Comparison of ENCODE assay signal across 32 cellular contexts in genomic region chr21:44751799-44752636, GRCh38. TPM values are rescaled to one million over a fixed set of nuclear protein-coding genes. Genes with fewer than 3 reads are reported as not detected.
A peak's percentile ranks its signal among the peaks of the same experiment; 100 is the strongest.
DNase-seq lines count a peak whose midpoint lies in the region; ATAC-seq and TF ChIP-seq lines count a peak whose summit lies in the region.
"Had no signal": no experiment of that assay in that cellular context is flagged by ENCODE, and none has a peak within 500 bp of the region (broad histone marks: within the 10 kb centered on the region; RNA-seq: fewer than 3 reads in every experiment).

No MANE protein-coding gene starts in this region.

- no peak overlapping the region for H2AK5ac ChIP-seq in mesendoderm (ENCODE audit: low read length)

- peaks cover 9% of the 10 kb centered on the region for H3K27me3 Mint-ChIP-seq in MCF 10A (ENCODE audit: insufficient read depth, unreplicated experiment)
- H3K27me3 Mint-ChIP-seq: activated CD4-positive, alpha-beta T cell treated with anti-CD3 and anti-CD28 coated beads, Interleukin-2, amount 10 ng/mL, durations not matched to agents 24 days and 14 days had no signal

- H2BK120ac ChIP-seq in mesendoderm (ENCODE audit: low read depth, low read length) = no peak overlapping the region

- H3K79me2 ChIP-seq in mammary epithelial cell (ENCODE audit: insufficient read depth, low read length) (no peaks in the 10 kb centered on the region), mesendoderm (ENCODE audit: control insufficient read depth, insufficient read depth, low read length) (no peaks in the 10 kb centered on the region)

- TF ChIP-seq CTCF in mammary epithelial cell (conservative IDR thresholded peaks at IDR 0.05 in 1 of 2, IDR thresholded peaks at IDR 0.05 in 1 of 2; ENCODE audit: extremely low read depth in 1 of 2, insufficient read depth in 1 of 2, low read depth in 1 of 2, low read length in 2 of 2) (no peak), MCF 10A (IDR thresholded peaks at IDR 0.05; ENCODE audit: unreplicated experiment) (no peak), RWPE2 (IDR thresholded peaks at IDR 0.05; ENCODE audit: poor library complexity, severe bottlenecking) (no peak)

- H3K9me3 Mint-ChIP-seq in MCF 10A (ENCODE audit: unreplicated experiment) = no peaks in the 10 kb centered on the region
- H3K9me3 Mint-ChIP-seq: activated CD4-positive, alpha-beta T cell treated with anti-CD3 and anti-CD28 coated beads, Interleukin-2, amount 10 ng/mL, durations not matched to agents 24 days and 14 days; CD8-positive, alpha-beta memory T cell; effector memory CD8-positive, alpha-beta T cell had no signal

- H4K8ac ChIP-seq in mesendoderm (ENCODE audit: low read depth, low read length) = no peak overlapping the region

- in situ Hi-C loops in mammary epithelial cell (cut with MboI; ENCODE audit: low sequenced_read_pairs in 2 of 2) = no loop called here

- CTCF ChIA-PET in mammary epithelial cell (lab: Charles Lee; ENCODE audit: low non-redundant PET) = interaction anchor here (0.6 kb wide), 1 partner anchor 10 kb away, joined by 5 read pairs; no protein-coding TSS in a partner anchor
- CTCF ChIA-PET in MCF 10A (lab: Yijun Ruan, JAX) = interaction anchor here (0.6 to 1.3 kb wide), 3 partner anchors 41 to 326 kb away, joined by 3 read pairs; no protein-coding TSS in a partner anchor

- H3K4me1 ChIP-seq in mammary epithelial cell (ENCODE audit: insufficient read depth, low read length) (peaks cover 17% of the 10 kb centered on the region), RWPE2 (ENCODE audit: insufficient read depth, poor library complexity, severe bottlenecking) (peaks cover 14% of the 10 kb centered on the region), mesendoderm (ENCODE audit: control insufficient read depth, low read depth, low read length) (peaks cover 4% of the 10 kb centered on the region)
- H3K4me1 ChIP-seq: A549, HAP-1, Peyer's patch, upper lobe of left lung had no signal

- no peak overlapping the region for H3K23ac ChIP-seq in mesendoderm (ENCODE audit: low read length)

- DNase-seq in mammary epithelial cell = no peak
- DNase-seq in MCF 10A (ENCODE audit: unreplicated experiment) = no peak
- DNase-seq in RWPE2 (ENCODE audit: low spot score) = peak; percentile 52
- DNase-seq in mesendoderm = no peak
- no peak for DNase-seq in GDM1 (lab: John Stamatoyannopoulos, UW)
- no peak for DNase-seq in hypothalamus (lab: John Stamatoyannopoulos, UW)
- DNase-seq: activated CD4-positive, alpha-beta T cell treated with anti-CD3 and anti-CD28 coated beads, Interleukin-2, amount 10 ng/mL, durations not matched to agents 24 days and 14 days; activated CD8-positive, alpha-beta memory T cell treated with anti-CD3 and anti-CD28 coated beads for 24 hours; activated gamma-delta T cell; activated T-cell treated with anti-CD3 and anti-CD28 coated beads for 4 hours; AML-193; central memory CD4-positive, alpha-beta T cell; effector memory CD8-positive, alpha-beta T cell; EL; left ventricle myocardium inferior; NCI-H1436 treated with DMSO at 0.1 percent for 48 hours; occipital lobe; SJCRH30; T1000 had no signal

- H3K4me1 Mint-ChIP-seq in MCF 10A (ENCODE audit: insufficient read depth, unreplicated experiment) = peaks cover 10% of the 10 kb centered on the region
- H3K4me1 Mint-ChIP-seq: activated CD4-positive, alpha-beta T cell treated with anti-CD3 and anti-CD28 coated beads, Interleukin-2, amount 10 ng/mL, durations not matched to agents 24 days and 14 days; CD8-positive, alpha-beta memory T cell; stimulated activated effector memory CD8-positive, alpha-beta T cell treated with anti-CD3 and anti-CD28 coated beads, Interleukin-12 subunit alpha, Interleukin-12 subunit beta, amount 100 ng/mL, for 72 hours had no signal

- 85% methylated on average over 7 of the region's 34 CpGs for WGBS in mammary epithelial cell (ENCODE audit: low coverage, missing lambda C conversion rate)
- no CpG with 5 or more reads among the region's 34 CpGs for WGBS in mesendoderm (ENCODE audit: extremely low coverage, insufficient coverage, low lambda C conversion rate)

- H3K9ac ChIP-seq in mammary epithelial cell (ENCODE audit: insufficient read depth, low read length) (no peak overlapping the region), mesendoderm (ENCODE audit: low read length) (no peak overlapping the region)

- ATAC-seq in RWPE2 (ENCODE audit: low read depth) (no peak), GM21526 (IDR thresholded peaks at IDR 0.05; ENCODE audit: low FRiP score, unreplicated experiment) (no peak), GM21381 (IDR thresholded peaks at IDR 0.05; ENCODE audit: unreplicated experiment) (no peak)
- ATAC-seq: A549; effector memory CD8-positive, alpha-beta T cell; stimulated activated effector memory CD8-positive, alpha-beta T cell treated with anti-CD3 and anti-CD28 coated beads, Interleukin-12 subunit alpha, Interleukin-12 subunit beta, amount 100 ng/mL, for 72 hours had no signal

- H4K5ac ChIP-seq in mesendoderm (ENCODE audit: low read length) = no peak overlapping the region

- POLR2A ChIA-PET in MCF 10A (lab: Yijun Ruan, JAX) = no interaction called here

- peak overlapping the region; percentile 49 for H2AFZ ChIP-seq in mammary epithelial cell (ENCODE audit: low read depth, low read length)

- no peaks in the 10 kb centered on the region for H3K36me3 Mint-ChIP-seq in MCF 10A (ENCODE audit: insufficient read depth, unreplicated experiment)
- H3K36me3 Mint-ChIP-seq: CD8-positive, alpha-beta memory T cell; stimulated activated effector memory CD8-positive, alpha-beta T cell treated with anti-CD3 and anti-CD28 coated beads, Interleukin-12 subunit alpha, Interleukin-12 subunit beta, amount 100 ng/mL, for 72 hours had no signal

- no peak overlapping the region for H3K4me3 Mint-ChIP-seq in MCF 10A (ENCODE audit: unreplicated experiment)
- H3K4me3 Mint-ChIP-seq: activated CD4-positive, alpha-beta T cell treated with anti-CD3 and anti-CD28 coated beads, Interleukin-2, amount 10 ng/mL, durations not matched to agents 24 days and 14 days; CD8-positive, alpha-beta memory T cell; effector memory CD8-positive, alpha-beta T cell; mesothelial cell of epicardium; stimulated activated effector memory CD8-positive, alpha-beta T cell treated with anti-CD3 and anti-CD28 coated beads, Interleukin-12 subunit alpha, Interleukin-12 subunit beta, amount 100 ng/mL, for 72 hours had no signal

- intact Hi-C loops in mammary epithelial cell (cut with micrococcal nuclease) = no loop called here
- intact Hi-C loops in MCF 10A (cut with micrococcal nuclease) = no loop called here

- H3K4me3 ChIP-seq in mammary epithelial cell (replicated peaks in 1 of 3; ENCODE audit: insufficient read depth in 1 of 3, low read depth in 2 of 3, low read length in 3 of 3) (no peak overlapping the region), RWPE2 (ENCODE audit: severe bottlenecking) (no peak overlapping the region), mesendoderm (ENCODE audit: low read length) (no peak overlapping the region)
- H3K4me3 ChIP-seq: A549, HAP-1, left ventricle myocardium inferior, Peyer's patch, SJCRH30, upper lobe of left lung had no signal

- H3K4me2 ChIP-seq in mammary epithelial cell (ENCODE audit: insufficient read depth, low read depth, low read length) (no peak overlapping the region), mesendoderm (ENCODE audit: low read length) (no peak overlapping the region)
- H3K4me2 ChIP-seq: A549 had no signal

- dilution Hi-C loops in mammary epithelial cell (cut with HindIII; ENCODE audit: low sequenced_read_pairs) = no loop called here

- no peak overlapping the region for H2BK5ac ChIP-seq in mesendoderm (ENCODE audit: low read length)

- no TSS peak for BruUV-seq in mammary epithelial cell (replicated peaks; lab: Mats Ljungman, UMichigan)
- no TSS peak for BruUV-seq in MCF 10A (replicated peaks; lab: Mats Ljungman, UMichigan)

- peak overlapping the region; percentile 0 for H3K56ac ChIP-seq in mesendoderm (ENCODE audit: low read length)

- H3K27me3 ChIP-seq in mammary epithelial cell (ENCODE audit: insufficient read depth, low read length) = no peaks in the 10 kb centered on the region
- no peaks in the 10 kb centered on the region for H3K27me3 ChIP-seq in RWPE2 (ENCODE audit: insufficient read depth, poor library complexity, severe bottlenecking)
- H3K27me3 ChIP-seq in mesendoderm (ENCODE audit: insufficient read depth, low read length, poor library complexity) = no peaks in the 10 kb centered on the region
- H3K27me3 ChIP-seq: SJCRH30, upper lobe of left lung had no signal

- H3K27ac Mint-ChIP-seq in MCF 10A (ENCODE audit: low read depth, unreplicated experiment) = no peak overlapping the region
- H3K27ac Mint-ChIP-seq: activated CD4-positive, alpha-beta T cell treated with anti-CD3 and anti-CD28 coated beads, Interleukin-2, amount 10 ng/mL, durations not matched to agents 24 days and 14 days; effector memory CD8-positive, alpha-beta T cell; mesothelial cell of epicardium; stimulated activated effector memory CD8-positive, alpha-beta T cell treated with anti-CD3 and anti-CD28 coated beads, Interleukin-12 subunit alpha, Interleukin-12 subunit beta, amount 100 ng/mL, for 72 hours had no signal

- H2BK15ac ChIP-seq in mesendoderm (replicated peaks; ENCODE audit: low read depth) = no peak overlapping the region

- H4K20me1 ChIP-seq in mammary epithelial cell (ENCODE audit: insufficient read depth, low read length) = no peaks in the 10 kb centered on the region

- peak overlapping the region; percentile 4 for H3K4ac ChIP-seq in mesendoderm (ENCODE audit: low read depth, low read length)

- H3K18ac ChIP-seq in mesendoderm (ENCODE audit: low read length) = no peak overlapping the region

- H3K36me3 ChIP-seq in mammary epithelial cell (ENCODE audit: insufficient read depth, low read length) (no peaks in the 10 kb centered on the region), RWPE2 (ENCODE audit: low read depth) (no peaks in the 10 kb centered on the region), mesendoderm (ENCODE audit: control insufficient read depth, insufficient read depth, low read length) (no peaks in the 10 kb centered on the region)
- H3K36me3 ChIP-seq: HAP-1, left ventricle myocardium inferior, Peyer's patch, SJCRH30, upper lobe of left lung had no signal

- H3K27ac ChIP-seq in mammary epithelial cell (ENCODE audit: insufficient read depth, low read depth, low read length) = no peak overlapping the region
- peak overlapping the region; percentile 50 for H3K27ac ChIP-seq in RWPE2 (ENCODE audit: poor library complexity, severe bottlenecking)
- no peak overlapping the region for H3K27ac ChIP-seq in mesendoderm (ENCODE audit: low read depth, low read length)
- H3K27ac ChIP-seq: A549, left ventricle myocardium inferior, Peyer's patch, SJCRH30, upper lobe of left lung had no signal

- no peaks in the 10 kb centered on the region for H3K79me1 ChIP-seq in mesendoderm (ENCODE audit: low read length)

- H3K9me3 ChIP-seq in mammary epithelial cell (replicated peaks; ENCODE audit: insufficient read depth, low read length) (no peaks in the 10 kb centered on the region), RWPE2 (ENCODE audit: severe bottlenecking) (no peaks in the 10 kb centered on the region)
- H3K9me3 ChIP-seq: A549, HAP-1, Peyer's patch, upper lobe of left lung had no signal

RNA-seq across cellular contexts. Expression of gene TSPEAR, which starts 40.6 kb away (rescaled TPM):
- total RNA-seq in mammary epithelial cell = not detected
- not detected for polyA plus RNA-seq in mammary epithelial cell
- not detected for polyA minus RNA-seq in mammary epithelial cell
- total RNA-seq in MCF 10A (2022) = not detected in 2 replicates
- polyA plus RNA-seq in mesendoderm (2013, experiment 1 of 2) = 1.7 TPM
- 1.5 TPM for polyA plus RNA-seq in mesendoderm (2013, experiment 2 of 2)
- total RNA-seq: activated CD4-positive, alpha-beta T cell treated with anti-CD3 and anti-CD28 coated beads, Interleukin-2, amount 10 ng/mL, durations not matched to agents 24 days and 14 days; CD8-positive, alpha-beta memory T cell; epithelial cell of proximal tubule; LHCN-M2; occipital lobe; pulmonary artery endothelial cell; SJCRH30; subcutaneous adipose tissue had no signal
- polyA plus RNA-seq: A549 had no signal

RNA-seq across cellular contexts. Expression of gene UBE2G2, which starts 49.6 kb away (rescaled TPM):
- total RNA-seq in mammary epithelial cell (10 to 100 TPM; 85.7 to 93.1 TPM), MCF 10A (2022) (122 and 147 TPM in 2 replicates)
- polyA plus RNA-seq in mammary epithelial cell = 82.0 TPM
- polyA minus RNA-seq in mammary epithelial cell = 82.4 TPM
- 73.0 TPM for polyA plus RNA-seq in mesendoderm (2013, experiment 1 of 2)
- polyA plus RNA-seq in mesendoderm (2013, experiment 2 of 2) = 72.2 TPM

RNA-seq across cellular contexts. Expression of gene KRTAP10-12, which starts 55.0 kb away (rescaled TPM):
- total RNA-seq in mammary epithelial cell (not detected), MCF 10A (2022) (not detected in 2 replicates)
- polyA plus RNA-seq in mammary epithelial cell = not detected
- polyA minus RNA-seq in mammary epithelial cell = not detected
- not detected for polyA plus RNA-seq in mesendoderm (2013, experiment 1 of 2)
- 0.04 TPM for polyA plus RNA-seq in mesendoderm (2013, experiment 2 of 2)
- total RNA-seq: activated CD4-positive, alpha-beta T cell treated with anti-CD3 and anti-CD28 coated beads, Interleukin-2, amount 10 ng/mL, durations not matched to agents 24 days and 14 days; CD8-positive, alpha-beta memory T cell; epithelial cell of proximal tubule; left ventricle myocardium inferior; LHCN-M2; mesothelial cell of epicardium; occipital lobe; Peyer's patch; pulmonary artery endothelial cell; SJCRH30; subcutaneous adipose tissue; upper lobe of left lung had no signal
- polyA plus RNA-seq: A549; CD8-positive, alpha-beta memory T cell had no signal
